In the genomic region with DNA sequence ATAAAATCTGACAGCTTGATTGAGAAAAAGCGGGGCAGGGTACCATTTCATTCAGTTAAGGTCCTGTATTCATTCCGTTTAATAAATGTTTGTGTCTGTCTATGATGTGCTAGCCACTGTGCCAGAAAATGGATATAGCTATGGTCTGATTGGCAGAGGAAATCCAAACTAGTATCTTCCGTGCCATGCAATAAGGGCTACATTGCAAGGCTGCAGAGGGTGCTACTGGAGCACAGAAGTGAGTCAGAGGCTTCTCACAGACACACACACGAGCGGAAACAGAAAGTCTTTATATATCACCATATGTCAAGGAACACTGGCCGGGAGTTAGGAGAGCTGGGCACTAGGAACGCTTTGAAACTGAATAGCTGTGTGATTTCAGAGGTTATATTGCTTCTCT, we compare ENCODE assay signal across 8 cellular contexts. TPM values are rescaled to one million over a fixed set of nuclear protein-coding genes. Genes with fewer than 3 reads are reported as not detected.
DNase-seq lines count a peak whose midpoint lies in the region; ATAC-seq and TF ChIP-seq lines count a peak whose summit lies in the region.
"Not testable (repeated sequence)": the region's sequence is repeated elsewhere in the genome, so short reads cannot be mapped to it uniquely, and the experiment has no call there.

No MANE protein-coding gene starts in this region.

- not testable (repeated sequence) for H3K9me3 Mint-ChIP-seq in natural killer cell

- not testable (repeated sequence) for H3K9me2 ChIP-seq in GM23248 (ENCODE audit: insufficient read depth)

- in situ Hi-C loops in GM23248 (cut with MboI); IMR-90 (cut with MboI; ENCODE audit: low sequenced_read_pairs): not testable (repeated sequence)

- not testable (repeated sequence) for H4K5ac ChIP-seq in IMR-90 (ENCODE audit: low read depth, low read length)

- H3K27me3 ChIP-seq in DND-41 (ENCODE audit: insufficient read depth, low read length, poor library complexity); GM23248 (replicated peaks; ENCODE audit: insufficient read depth); IMR-90 (ENCODE audit: control insufficient read depth, insufficient read depth, low read length); adrenal gland: not testable (repeated sequence)

- H3K27me3 Mint-ChIP-seq in natural killer cell (ENCODE audit: low read depth in 2 of 2): not testable (repeated sequence)

- not testable (repeated sequence) for H3K9me3 ChIP-seq in DND-41 (ENCODE audit: insufficient read depth, low read length, severe bottlenecking); GM23248 (ENCODE audit: low read depth); IMR-90 (ENCODE audit: control insufficient read depth, insufficient read depth, low read length); adrenal gland (replicated peaks in 1 of 3)

- not testable (repeated sequence) for H3K4ac ChIP-seq in IMR-90 (ENCODE audit: low read depth, low read length)

- not testable (repeated sequence) for H3K18ac ChIP-seq in IMR-90 (ENCODE audit: low read depth, low read length)

- H3K4me3 Mint-ChIP-seq in natural killer cell: peak overlapping the region; percentile 97

- peak; percentile 24; the same call in 1 of the 2 replicates for TF ChIP-seq RAD21 in IMR-90 (IDR thresholded peaks at IDR 0.05; ENCODE audit: low read length)

- H3K9me1 ChIP-seq in IMR-90 (ENCODE audit: insufficient read depth, low read length): not testable (repeated sequence)

- H2BK15ac ChIP-seq in IMR-90 (ENCODE audit: low read depth, low read length): not testable (repeated sequence)

- not testable (repeated sequence) for H2BK120ac ChIP-seq in IMR-90 (ENCODE audit: low read depth, low read length)

- H2AFZ ChIP-seq in DND-41 (ENCODE audit: low read depth, low read length) (peak overlapping the region; percentile 97), GM23248 (peak overlapping the region; percentile 91)
- not testable (repeated sequence) for H2AFZ ChIP-seq in IMR-90 (replicated peaks; ENCODE audit: low read length, poor library complexity)

- 0 out of 4 replicates have a peak overlapping the region, but pooled peaks have one; percentile 16 to 62 for H4K8ac ChIP-seq in IMR-90 (ENCODE audit: low read depth in 2 of 2, low read length in 2 of 2)

- not testable (repeated sequence) for H3K4me1 ChIP-seq in DND-41 (ENCODE audit: insufficient read depth, low read length); GM23248 (ENCODE audit: insufficient read depth); IMR-90 (ENCODE audit: control insufficient read depth, insufficient read depth, low read length); adrenal gland (replicated peaks in 1 of 2)

- CTCF ChIA-PET in IMR-90 (lab: Yijun Ruan, JAX): not testable (repeated sequence)

- H3K4me3 ChIP-seq in DND-41 (ENCODE audit: low read depth in 1 of 2, low read length in 2 of 2) (peak overlapping the region; percentile 77 to 95; a peak in 3 of 4 replicates), GM23248 (peak overlapping the region; percentile 99), IMR-90 (ENCODE audit: insufficient read depth, low read depth, low read length) (peak overlapping the region; percentile 81), adrenal gland (peak overlapping the region in 3 of 4 donors; percentile 4 to 97 (median 45))

- peak overlapping the region; percentile 35; the same call in 1 of the 2 replicates for H3K56ac ChIP-seq in IMR-90 (ENCODE audit: extremely low read depth, insufficient read depth, low read length)

- DNase-seq in DND-41 (peak; percentile 51), GM23248 (peak; percentile 91), IMR-90 (peak; percentile 79), adrenal gland (peak; percentile 22 to 76 (median 58)), glomerular visceral epithelial cell (ENCODE audit: extremely low spot score) (peak; percentile 63), natural killer cell (peak; percentile 14)
- DNase-seq in stimulated activated naive CD4-positive, alpha-beta T cell (lab: John Stamatoyannopoulos, UW): peak in 5 of 6 experiments; percentile 2 to 56 (median 25)

- H2AK5ac ChIP-seq in IMR-90 (ENCODE audit: low read depth, low read length): not testable (repeated sequence)

- not testable (repeated sequence) for H3K36me3 Mint-ChIP-seq in natural killer cell

- not testable (repeated sequence) for H3K27ac ChIP-seq in DND-41 (ENCODE audit: low read length); IMR-90 (ENCODE audit: insufficient read depth, low read length)
- peak overlapping the region; percentile 99 for H3K27ac ChIP-seq in GM23248
- peak overlapping the region in 4 of 5 donors; percentile 71 to 95 (median 80) for H3K27ac ChIP-seq in adrenal gland

- not testable (repeated sequence) for H4K91ac ChIP-seq in IMR-90 (ENCODE audit: insufficient read depth, low read depth, low read length)

- H3K4me2 ChIP-seq in DND-41 (ENCODE audit: insufficient read depth, low read length): peak overlapping the region; percentile 68
- H3K4me2 ChIP-seq in GM23248 (ENCODE audit: unreplicated experiment): peak overlapping the region; percentile 81
- H3K4me2 ChIP-seq in IMR-90 (ENCODE audit: low read depth, low read length): peak overlapping the region; percentile 51; the same call in 1 of the 2 replicates

- H3K14ac ChIP-seq in IMR-90 (replicated peaks; ENCODE audit: low read depth, low read length): not testable (repeated sequence)

- ATAC-seq in DND-41 (ENCODE audit: insufficient read depth, low read depth) (peak; percentile 58), IMR-90 (ENCODE audit: low read depth) (peak; percentile 62), SK-N-SH treated with all-trans-retinoic acid at 6 μM for 48 hours (peak; percentile 77), natural killer cell (peak; percentile 67 to 78 (median 69))

- H2AK9ac ChIP-seq in IMR-90 (replicated peaks; ENCODE audit: low read depth, low read length, poor library complexity): not testable (repeated sequence)

- not testable (repeated sequence) for H3K23ac ChIP-seq in IMR-90 (ENCODE audit: low read depth, low read length)

- H4K20me1 ChIP-seq in DND-41 (ENCODE audit: insufficient read depth, low read length); GM23248 (ENCODE audit: insufficient read depth); IMR-90 (ENCODE audit: insufficient read depth, low read length): not testable (repeated sequence)

- H3K27ac Mint-ChIP-seq in natural killer cell: peak overlapping the region; percentile 89 to 97

- not testable (repeated sequence) for H3K79me2 ChIP-seq in DND-41 (ENCODE audit: insufficient read depth, low read length)
- H3K79me2 ChIP-seq in GM23248 (ENCODE audit: insufficient read depth): peaks cover 12% of the 10 kb centered on the region

- not testable (repeated sequence) for H3K4me1 Mint-ChIP-seq in natural killer cell

- not testable (repeated sequence) for BruUV-seq in IMR-90 (replicated peaks; lab: Mats Ljungman, UMichigan)

- POLR2A ChIA-PET in IMR-90 (lab: Charles Lee; ENCODE audit: unreplicated experiment): not testable (repeated sequence)

- 6 to 7% methylated on average over 7 of the region's 7 CpGs for WGBS in GM23248 (ENCODE audit: low coverage in 1 of 2, low lambda C conversion rate in 2 of 2, missing lambda C conversion rate in 2 of 2), 2 experiments
- no CpG with 5 or more reads among the region's 7 CpGs for WGBS in IMR-90 (ENCODE audit: extremely low coverage in 2 of 2, insufficient read length in 1 of 2), 2 experiments
- 6 to 9% (median 8%) methylated on average over 7 of the region's 7 CpGs for WGBS in adrenal gland, 4 donors

- TF ChIP-seq POLR2A in IMR-90 (IDR thresholded peaks at IDR 0.05; ENCODE audit: low read depth, low read length): not testable (repeated sequence)
- peak in 1 of 2 donors; percentile 32 for TF ChIP-seq POLR2A in adrenal gland (IDR thresholded peaks at IDR 0.05)

- H2BK5ac ChIP-seq in IMR-90 (ENCODE audit: low read depth, low read length, poor library complexity, severe bottlenecking): not testable (repeated sequence)

- peak; percentile 36 for TF ChIP-seq CTCF in DND-41 (IDR thresholded peaks at IDR 0.05; ENCODE audit: borderline replicate concordance, extremely low read depth, low read length, poor library complexity, severe bottlenecking)
- TF ChIP-seq CTCF in IMR-90 (conservative IDR thresholded peaks at IDR 0.05; ENCODE audit: low read depth, low read length): peak; percentile 25; the same call in 1 of the 2 replicates
- not testable (repeated sequence) for TF ChIP-seq CTCF in adrenal gland (IDR thresholded peaks at IDR 0.05); natural killer cell (IDR thresholded peaks at IDR 0.05)

- not testable (repeated sequence) for H3K79me1 ChIP-seq in IMR-90 (ENCODE audit: low read depth in 1 of 2, low read length in 2 of 2)

- H3F3A ChIP-seq in GM23248 (ENCODE audit: insufficient read depth): not testable (repeated sequence)

- H3K36me3 ChIP-seq in DND-41 (ENCODE audit: insufficient read depth, low read length); GM23248 (ENCODE audit: low read depth); IMR-90 (ENCODE audit: control insufficient read depth, insufficient read depth, low read length); adrenal gland (replicated peaks in 1 of 2): not testable (repeated sequence)

- not testable (repeated sequence) for H2BK20ac ChIP-seq in IMR-90 (ENCODE audit: low read depth, low read length)

- H3K9ac ChIP-seq in DND-41 (ENCODE audit: low read depth, low read length) (peak overlapping the region; percentile 73), GM23248 (peak overlapping the region; percentile 98), IMR-90 (ENCODE audit: low read depth, low read length) (0 out of 2 replicates have a peak overlapping the region, but pooled peaks have one; percentile 75)

- intact Hi-C loops in IMR-90 (cut with micrococcal nuclease); adrenal gland (cut with DNase I); natural killer cell (cut with micrococcal nuclease): not testable (repeated sequence)

- dilution Hi-C loops in IMR-90 (cut with HindIII; ENCODE audit: low sequenced_read_pairs, unreplicated experiment): not testable (repeated sequence)

RNA-seq across cellular contexts. Expression of gene AGAP9, which starts 29.3 kb away (rescaled TPM):
- total RNA-seq in GM23248 (2014; rRNA removed; shearing (Covaris generic)): 3.0 and 3.7 TPM in 2 replicates
- polyA plus RNA-seq in GM23248 (2016; fragmentation: Nextera tagmentation; extraction: Ambion mirVana) (1.6 and 2.6 TPM in 2 replicates), IMR-90 (2012; rRNA removed) (10.0 and 11.2 TPM in 2 replicates), adrenal gland (10 to 100 TPM in 2 of 3 donors, 1 to 10 TPM in 1; 5.8 to 35.6 (median 18.2) TPM)
- total RNA-seq in IMR-90 (2012; rRNA removed) (2.5 and 3.2 TPM in 2 replicates), adrenal gland (10 to 100 TPM in 2 of 8 donors, 1 to 10 TPM in 5, under 1 TPM in 1; 0.24 to 12.2 (median 5.1) TPM), natural killer cell (10 to 100 TPM in 1 of 3 donors, 1 to 10 TPM in 2; 4.6 to 11.1 (median 8.7) TPM)
- 1.8 and 2.6 TPM in 2 replicates for polyA plus RNA-seq in IMR-90 (2012; cell fraction: cytosol; rRNA removed)
- polyA plus RNA-seq in IMR-90 (2012; cell fraction: nucleus; rRNA removed; ENCODE audit: low replicate concordance): 103 and 118 TPM in 2 replicates

Comparison
In these comparisons a context has a peak if more than half of its experiments do, and no peak if none do; other contexts are left out.
1. DNase-seq: peak in every context shown above with its lines; median percentile 91 in GM23248; 79 in IMR-90; 63 in glomerular visceral epithelial cell; 58 in adrenal gland; 51 in DND-41; 25 in stimulated activated naive CD4-positive, alpha-beta T cell; 14 in natural killer cell.
2. H3K4me3 ChIP-seq: peak in every context shown above with its lines; median percentile 99 in GM23248; 86 in DND-41; 81 in IMR-90; 45 in adrenal gland.